Comparison of ENCODE assay signal across 27 cellular contexts in genomic region chr4:25190407-25190806, GRCh38. TPM values are rescaled to one million over a fixed set of nuclear protein-coding genes. Genes with fewer than 3 reads are reported as not detected.
DNase-seq lines count a peak whose midpoint lies in the region; ATAC-seq and TF ChIP-seq lines count a peak whose summit lies in the region.
"Had no signal": no experiment of that assay in that cellular context is flagged by ENCODE, and none has a peak within 500 bp of the region (broad histone marks: within the 10 kb centered on the region; RNA-seq: fewer than 3 reads in every experiment).

No MANE protein-coding gene starts in this region.

- no peak overlapping the region for H3K4me2 ChIP-seq in H9 (ENCODE audit: insufficient read depth, insufficient read length, low read length)

- no CpG with 5 or more reads among the region's 2 CpGs for WGBS in H9 (ENCODE audit: extremely low coverage, insufficient read length, low lambda C conversion rate)

- DNase-seq in H9 = peak; percentile 33
- peak; percentile 44 for DNase-seq in OCI-M1 (lab: John Stamatoyannopoulos, UW)
- peak; percentile 5 to 17 for DNase-seq in erythroblast (lab: John Stamatoyannopoulos, UW)
- DNase-seq in mucosa of descending colon = peak in 1 of 3 donors; percentile 35
- DNase-seq in T-helper 17 cell = no peak
- DNase-seq in hepatic stellate cell (ENCODE audit: low spot score) = no peak
- DNase-seq in NCI-H2171 (lab: John Stamatoyannopoulos, UW) = no peak
- DNase-seq: CD4-positive, CD25-positive, alpha-beta regulatory T cell; COR-L47; DMS 273 treated with DMSO at 0.1 percent for 48 hours; HFFc6; Kasumi-1; MM.1S; NCI-H1092 treated with DMSO at 0.1 percent for 48 hours; NCI-H146; NCI-H2029 treated with DMSO at 0.1 percent for 48 hours; NCI-H2171 treated with DMSO at 0.1 percent for 48 hours; NCI-H446 treated with DMSO at 0.1 percent for 48 hours; NCI-H69; PC-3; RPMI8226; SHP77 treated with DMSO at 0.1 percent for 48 hours had no signal

- no peaks in the 10 kb centered on the region for H3K9me3 Mint-ChIP-seq in H9
- H3K9me3 Mint-ChIP-seq: CD4-positive, CD25-positive, alpha-beta regulatory T cell; HFFc6; IgD-negative memory B cell had no signal

- no peak overlapping the region for H4K8ac ChIP-seq in H9 (replicated peaks; ENCODE audit: insufficient read length, low read depth, low read length)

- no peak for TF ChIP-seq POLR2A in erythroblast (IDR thresholded peaks at IDR 0.05; ENCODE audit: low read length)

- no peak overlapping the region for H2BK15ac ChIP-seq in H9 (ENCODE audit: low read depth, low read length)

- H4K5ac ChIP-seq in H9 (ENCODE audit: insufficient read length, low read depth, low read length) = no peak overlapping the region

- no peaks in the 10 kb centered on the region for H3K23me2 ChIP-seq in H9 (ENCODE audit: insufficient read length, low read depth, low read length, poor library complexity, severe bottlenecking)

- no peak overlapping the region for H3K4me3 Mint-ChIP-seq in H9
- H3K4me3 Mint-ChIP-seq in T-helper 17 cell = no peak overlapping the region
- H3K4me3 Mint-ChIP-seq: B cell; CD4-positive, CD25-positive, alpha-beta regulatory T cell; HFFc6; IgD-negative memory B cell had no signal

- H2BK12ac ChIP-seq in H9 (ENCODE audit: insufficient read length, low read depth, low read length) = no peak overlapping the region

- no peaks in the 10 kb centered on the region for H3K79me2 ChIP-seq in H9 (ENCODE audit: insufficient read depth, low read length)

- H3K27me3 Mint-ChIP-seq in H9 (ENCODE audit: low read depth) (no peaks in the 10 kb centered on the region), T-helper 17 cell (no peaks in the 10 kb centered on the region)
- H3K27me3 Mint-ChIP-seq: B cell; CD4-positive, CD25-positive, alpha-beta regulatory T cell; IgD-negative memory B cell had no signal

- TF ChIP-seq CTCF in H9 (conservative IDR thresholded peaks at IDR 0.05) = peak; percentile 48; the same call in 2 of the 3 replicates
- no peak for TF ChIP-seq CTCF in mucosa of descending colon (IDR thresholded peaks at IDR 0.05)

- H2AFZ ChIP-seq in H9 (ENCODE audit: low read length) = no peak overlapping the region

- H2AK5ac ChIP-seq in H9 (ENCODE audit: insufficient read length, low read length) = no peak overlapping the region

- H3K36me3 Mint-ChIP-seq in H9 (ENCODE audit: insufficient read depth in 1 of 3, low read depth in 3 of 3) (no peaks in the 10 kb centered on the region), T-helper 17 cell (ENCODE audit: low read depth) (peaks cover 4% of the 10 kb centered on the region)

- intact Hi-C loops in mucosa of descending colon (cut with DNase I, micrococcal nuclease) = no loop called here

- no peak overlapping the region for H2BK120ac ChIP-seq in H9 (ENCODE audit: low read depth, low read length, poor library complexity, severe bottlenecking)

- H3K4ac ChIP-seq in H9 (ENCODE audit: low read depth, low read length) = no peak overlapping the region

- H3K14ac ChIP-seq in H9 (ENCODE audit: insufficient read depth, low read length) = no peak overlapping the region

- no peaks in the 10 kb centered on the region for H4K20me1 ChIP-seq in H9 (ENCODE audit: control insufficient read depth, insufficient read depth, insufficient read length)

- 0 out of 4 replicates have a peak, but pooled peaks cover 0 to 5% of the 10 kb centered on the region in 2 experiments for H3K4me1 Mint-ChIP-seq in H9
- peaks cover 10% of the 10 kb centered on the region for H3K4me1 Mint-ChIP-seq in T-helper 17 cell
- H3K4me1 Mint-ChIP-seq: B cell had no signal

- no peaks in the 10 kb centered on the region for H3K9me3 ChIP-seq in H9 (ENCODE audit: control insufficient read depth, low read depth, low read length)
- no peaks in the 10 kb centered on the region for H3K9me3 ChIP-seq in mucosa of descending colon
- no peaks in the 10 kb centered on the region for H3K9me3 ChIP-seq in T-helper 17 cell (ENCODE audit: control insufficient read depth, low read length, poor library complexity, severe bottlenecking)

- H3K56ac ChIP-seq in H9 (ENCODE audit: insufficient read length, low read depth, low read length) = no peak overlapping the region

- no peak overlapping the region for H4K91ac ChIP-seq in H9 (ENCODE audit: insufficient read length, low read depth, low read length)

- H3K79me1 ChIP-seq in H9 (ENCODE audit: insufficient read depth, low read depth, low read length, poor library complexity, severe bottlenecking) = no peaks in the 10 kb centered on the region

- H3K36me3 ChIP-seq in mucosa of descending colon (ENCODE audit: low read depth) = no peaks in the 10 kb centered on the region

- ATAC-seq in mucosa of descending colon (peak; percentile 74), T-helper 17 cell (no peak), GM19395 (IDR thresholded peaks at IDR 0.05; ENCODE audit: unreplicated experiment) (no peak)
- ATAC-seq: PC-3, SK-N-SH treated with all-trans-retinoic acid at 6 μM for 48 hours had no signal

- no peak overlapping the region for H3K27ac Mint-ChIP-seq in H9
- no peak overlapping the region for H3K27ac Mint-ChIP-seq in T-helper 17 cell
- H3K27ac Mint-ChIP-seq: B cell; CD4-positive, CD25-positive, alpha-beta regulatory T cell; HFFc6; IgD-negative memory B cell had no signal

- H3K18ac ChIP-seq in H9 (ENCODE audit: insufficient read length, low read depth, low read length) = no peak overlapping the region

- H3K4me1 ChIP-seq in H9 (ENCODE audit: insufficient read depth, low read length) (no peaks in the 10 kb centered on the region), mucosa of descending colon (ENCODE audit: low read depth) (no peaks in the 10 kb centered on the region)

- H3K27ac ChIP-seq in H9 (ENCODE audit: insufficient read length, low read depth, low read length) = no peak overlapping the region
- H3K27ac ChIP-seq: HL-60 had no signal

- no peak overlapping the region for H2BK20ac ChIP-seq in H9 (ENCODE audit: low read depth, low read length, poor library complexity, severe bottlenecking)

- no peak overlapping the region for H3K4me3 ChIP-seq in mucosa of descending colon

- no peaks in the 10 kb centered on the region for H3K27me3 ChIP-seq in H9 (ENCODE audit: insufficient read depth, low read length)

- H2BK5ac ChIP-seq in H9 (ENCODE audit: insufficient read length, low read length) = no peak overlapping the region

- no peak overlapping the region for H3K23ac ChIP-seq in H9 (ENCODE audit: insufficient read length, low read depth, low read length)

- H3T11ph ChIP-seq in H9 (ENCODE audit: low read length) = no peak overlapping the region

- H3K9ac ChIP-seq in H9 (ENCODE audit: extremely low read depth, insufficient read length, low read length) = no peak overlapping the region

RNA-seq across cellular contexts. Expression of gene SEPSECS, which starts 30.2 kb away (rescaled TPM):
- total RNA-seq in H9 (2021) (4.2 and 5.4 TPM in 2 replicates), mucosa of descending colon (10 to 100 TPM; 13.4 to 26.2 (median 13.6) TPM), T-helper 17 cell (10 to 100 TPM; 15.9 to 21.2 TPM)

RNA-seq across cellular contexts. Expression of gene PI4K2B, which starts 43.4 kb away (rescaled TPM):
- 10.3 and 10.5 TPM in 2 replicates for total RNA-seq in H9 (2021)
- total RNA-seq in mucosa of descending colon = 10 to 100 TPM; 14.3 to 25.9 (median 17.8) TPM
- total RNA-seq in T-helper 17 cell = 10 to 100 TPM; 12.6 to 12.8 TPM

Comparison
In these comparisons a context has a peak if more than half of its experiments do, and no peak if none do; other contexts are left out.
1. DNase-seq: peak in H9 (single experiment), OCI-M1 (single experiment) and erythroblast (2 of 2); none in T-helper 17 cell (0 of 3), hepatic stellate cell (single experiment) and NCI-H2171 (single experiment).